Comparison of ENCODE assay signal across 10 cellular contexts in genomic region chr19:35931874-35932202, GRCh38. TPM values are rescaled to one million over a fixed set of nuclear protein-coding genes. Genes with fewer than 3 reads are reported as not detected.
A peak's percentile ranks its signal among the peaks of the same experiment; 100 is the strongest.
DNase-seq lines count a peak whose midpoint lies in the region; ATAC-seq lines count a peak whose summit lies in the region.
"Had no signal": no experiment of that assay in that cellular context is flagged by ENCODE, and none has a peak within 500 bp of the region (broad histone marks: within the 10 kb centered on the region; RNA-seq: fewer than 3 reads in every experiment).

No MANE protein-coding gene starts in this region.

- peak overlapping the region in 7 of 8 donors; percentile 31 to 98 (median 74) for H3K27ac Mint-ChIP-seq in CD8-positive, alpha-beta memory T cell
- H3K27ac Mint-ChIP-seq in activated T-helper 2 cell treated with anti-CD3 and anti-CD28 coated beads, Interferon-gamma antibody, Interleukin-2, Interleukin-4, amounts not matched to agents 10 μg/mL and 5 μg/mL and 100 μg/mL, durations not matched to agents 14 hours and 24 hours and 36 hours, result peak overlapping the region; percentile 47
- peak overlapping the region; percentile 81 to 82 for H3K27ac Mint-ChIP-seq in natural killer cell treated with Interleukin-12 subunit alpha and Interleukin-12 subunit beta and Interleukin-15 and Interleukin-18, amount 100 ng/mL, for 72 hours

- POLR2A ChIA-PET in CD8-positive, alpha-beta memory T cell (lab: Charles Lee), result interaction anchor here (0.6 to 1.4 kb wide), 4 partner anchors 10 to 34 kb away, joined by 3 to 16 read pairs (median 4); no protein-coding TSS in a partner anchor

- no peaks in the 10 kb centered on the region for H3K36me3 ChIP-seq in CD8-positive, alpha-beta memory T cell (ENCODE audit: insufficient read depth, low read length)
- H3K36me3 ChIP-seq: heart left ventricle, ovary had no signal

- peaks cover 0 to 2% (median 0%) of the 10 kb centered on the region in 5 donors for H3K9me3 Mint-ChIP-seq in CD8-positive, alpha-beta memory T cell
- no peaks in the 10 kb centered on the region for H3K9me3 Mint-ChIP-seq in activated T-helper 2 cell treated with anti-CD3 and anti-CD28 coated beads, Interferon-gamma antibody, Interleukin-2, Interleukin-4, amounts not matched to agents 10 μg/mL and 5 μg/mL and 100 μg/mL, durations not matched to agents 14 hours and 24 hours and 36 hours
- no peaks in the 10 kb centered on the region for H3K9me3 Mint-ChIP-seq in natural killer cell treated with Interleukin-12 subunit alpha and Interleukin-12 subunit beta and Interleukin-15 and Interleukin-18, amount 100 ng/mL, for 72 hours

- H3K4me3 Mint-ChIP-seq in CD8-positive, alpha-beta memory T cell, result peak overlapping the region in 3 of 7 donors; percentile 64 to 72 (median 70)
- H3K4me3 Mint-ChIP-seq in activated T-helper 2 cell treated with anti-CD3 and anti-CD28 coated beads, Interferon-gamma antibody, Interleukin-2, Interleukin-4, amounts not matched to agents 10 μg/mL and 5 μg/mL and 100 μg/mL, durations not matched to agents 14 hours and 24 hours and 36 hours (ENCODE audit: low read depth), result peak overlapping the region; percentile 51
- peak overlapping the region; percentile 32 for H3K4me3 Mint-ChIP-seq in natural killer cell treated with Interleukin-12 subunit alpha and Interleukin-12 subunit beta and Interleukin-15 and Interleukin-18, amount 100 ng/mL, for 72 hours

- H3K27me3 Mint-ChIP-seq in CD8-positive, alpha-beta memory T cell, result peaks cover 0 to 1% of the 10 kb centered on the region in 2 donors
- H3K27me3 Mint-ChIP-seq in activated T-helper 2 cell treated with anti-CD3 and anti-CD28 coated beads, Interferon-gamma antibody, Interleukin-2, Interleukin-4, amounts not matched to agents 10 μg/mL and 5 μg/mL and 100 μg/mL, durations not matched to agents 14 hours and 24 hours and 36 hours (ENCODE audit: low read depth), result no peaks in the 10 kb centered on the region
- H3K27me3 Mint-ChIP-seq in natural killer cell treated with Interleukin-12 subunit alpha and Interleukin-12 subunit beta and Interleukin-15 and Interleukin-18, amount 100 ng/mL, for 72 hours, result peaks cover 4 to 6% of the 10 kb centered on the region in 2 donors

- H3K27me3 ChIP-seq in CD8-positive, alpha-beta memory T cell (ENCODE audit: insufficient read depth, low read length, poor library complexity, severe bottlenecking), result no peaks in the 10 kb centered on the region
- H3K27me3 ChIP-seq: ovary had no signal

- CTCF ChIA-PET in CD8-positive, alpha-beta memory T cell (lab: Charles Lee), result interaction anchor here (0.7 to 7.0 kb wide), 12 partner anchors 11 to 157 kb away, joined by 3 to 104 read pairs (median 5); partner anchors contain the start of gene ARHGAP33

- H3K27ac ChIP-seq in CD8-positive, alpha-beta memory T cell (ENCODE audit: low read depth, low read length), result no peak overlapping the region

- peaks cover 29 to 49% (median 49%) of the 10 kb centered on the region in 3 donors for H3K4me1 Mint-ChIP-seq in CD8-positive, alpha-beta memory T cell
- peaks cover 24% of the 10 kb centered on the region for H3K4me1 Mint-ChIP-seq in activated T-helper 2 cell treated with anti-CD3 and anti-CD28 coated beads, Interferon-gamma antibody, Interleukin-2, Interleukin-4, amounts not matched to agents 10 μg/mL and 5 μg/mL and 100 μg/mL, durations not matched to agents 14 hours and 24 hours and 36 hours (ENCODE audit: low read depth)
- peaks cover 27 to 34% of the 10 kb centered on the region in 2 donors for H3K4me1 Mint-ChIP-seq in natural killer cell treated with Interleukin-12 subunit alpha and Interleukin-12 subunit beta and Interleukin-15 and Interleukin-18, amount 100 ng/mL, for 72 hours (ENCODE audit: low read depth in 2 of 2)

- H3K4me3 ChIP-seq in CD8-positive, alpha-beta memory T cell (ENCODE audit: low read length), result no peak overlapping the region
- H3K4me3 ChIP-seq: ovary had no signal

- intact Hi-C loops in activated T-helper 2 cell treated with anti-CD3 and anti-CD28 coated beads, Interferon-gamma antibody, Interleukin-2, Interleukin-4, amounts not matched to agents 10 μg/mL and 5 μg/mL and 100 μg/mL, durations not matched to agents 14 hours and 24 hours and 36 hours (cut with micrococcal nuclease), result loop anchor here (1.0 to 5.0 kb wide), 7 partner anchors 33 to 285 kb away; partner anchors contain the start of genes COX6B1 and PROSER3

- H3K4me1 ChIP-seq in CD8-positive, alpha-beta memory T cell (ENCODE audit: insufficient read depth, low read length), result peaks cover 57% of the 10 kb centered on the region

- peaks cover 0 to 2% (median 0%) of the 10 kb centered on the region in 3 donors for H3K36me3 Mint-ChIP-seq in CD8-positive, alpha-beta memory T cell
- no peaks in the 10 kb centered on the region for H3K36me3 Mint-ChIP-seq in activated T-helper 2 cell treated with anti-CD3 and anti-CD28 coated beads, Interferon-gamma antibody, Interleukin-2, Interleukin-4, amounts not matched to agents 10 μg/mL and 5 μg/mL and 100 μg/mL, durations not matched to agents 14 hours and 24 hours and 36 hours (ENCODE audit: low read depth)
- no peaks in the 10 kb centered on the region for H3K36me3 Mint-ChIP-seq in natural killer cell treated with Interleukin-12 subunit alpha and Interleukin-12 subunit beta and Interleukin-15 and Interleukin-18, amount 100 ng/mL, for 72 hours

- ATAC-seq in HG03139 (IDR thresholded peaks at IDR 0.05; ENCODE audit: unreplicated experiment) (peak; percentile 2), HG02981 (IDR thresholded peaks at IDR 0.05; ENCODE audit: unreplicated experiment) (no peak)
- no peak for ATAC-seq in natural killer cell treated with Interleukin-12 subunit alpha and Interleukin-12 subunit beta and Interleukin-15 and Interleukin-18, amount 100 ng/mL, for 72 hours

- DNase-seq in CD8-positive, alpha-beta memory T cell, result no peak
- no peak for DNase-seq in activated T-helper 2 cell treated with anti-CD3 and anti-CD28 coated beads, Interferon-gamma antibody, Interleukin-2, Interleukin-4, amounts not matched to agents 10 μg/mL and 5 μg/mL and 100 μg/mL, durations not matched to agents 14 hours and 24 hours and 36 hours (ENCODE audit: low spot score)
- DNase-seq in natural killer cell treated with Interleukin-12 subunit alpha and Interleukin-12 subunit beta and Interleukin-15 and Interleukin-18, amount 100 ng/mL, for 72 hours (ENCODE audit: low spot score), result no peak
- no peak for DNase-seq in activated CD4-positive, CD25-positive, alpha-beta regulatory T cell treated with anti-CD3 and anti-CD28 coated beads, Interleukin-2, amount 50 U/mL, for 72 hours
- no peak for DNase-seq in activated CD4-positive, alpha-beta T cell treated with anti-CD3 and anti-CD28 coated beads, Interleukin-2, amount 50 U/mL, for 4 hours
- no peak for DNase-seq in AG20443 (ENCODE audit: low spot score)

- no peaks in the 10 kb centered on the region for H3K9me3 ChIP-seq in CD8-positive, alpha-beta memory T cell (ENCODE audit: low read length)
- H3K9me3 ChIP-seq: heart left ventricle, ovary had no signal

RNA-seq across cellular contexts. Expression of gene LRFN3, which starts 4.3 kb away (rescaled TPM):
- 10 to 100 TPM; 12.4 to 12.5 TPM for total RNA-seq in CD8-positive, alpha-beta memory T cell
- polyA plus RNA-seq in CD8-positive, alpha-beta memory T cell, result 3.0 TPM
- total RNA-seq in activated T-helper 2 cell treated with anti-CD3 and anti-CD28 coated beads, Interferon-gamma antibody, Interleukin-2, Interleukin-4, amounts not matched to agents 10 μg/mL and 5 μg/mL and 100 μg/mL, durations not matched to agents 14 hours and 24 hours and 36 hours, result 10.7 and 10.8 TPM in 2 replicates
- 10 to 100 TPM in 1 of 2 donors, 1 to 10 TPM in 1; 4.6 to 10.6 TPM for total RNA-seq in natural killer cell treated with Interleukin-12 subunit alpha and Interleukin-12 subunit beta and Interleukin-15 and Interleukin-18, amount 100 ng/mL, for 72 hours

RNA-seq across cellular contexts. Expression of gene TYROBP, which starts 23.7 kb away (rescaled TPM):
- total RNA-seq in CD8-positive, alpha-beta memory T cell, result 1 to 10 TPM; 6.4 to 6.8 TPM
- 96.2 TPM for polyA plus RNA-seq in CD8-positive, alpha-beta memory T cell
- total RNA-seq in activated T-helper 2 cell treated with anti-CD3 and anti-CD28 coated beads, Interferon-gamma antibody, Interleukin-2, Interleukin-4, amounts not matched to agents 10 μg/mL and 5 μg/mL and 100 μg/mL, durations not matched to agents 14 hours and 24 hours and 36 hours, result 0.39 TPM in 1 of 2 replicates, not detected in the other
- 100 to 1,000 TPM in 1 of 2 donors, 10 to 100 TPM in 1; 65.3 to 235 TPM for total RNA-seq in natural killer cell treated with Interleukin-12 subunit alpha and Interleukin-12 subunit beta and Interleukin-15 and Interleukin-18, amount 100 ng/mL, for 72 hours

RNA-seq across cellular contexts. Expression of gene HCST, which starts 29.5 kb away (rescaled TPM):
- total RNA-seq in CD8-positive, alpha-beta memory T cell, result 10 to 100 TPM; 53.4 to 60.1 TPM
- 1,883 TPM for polyA plus RNA-seq in CD8-positive, alpha-beta memory T cell
- total RNA-seq in activated T-helper 2 cell treated with anti-CD3 and anti-CD28 coated beads, Interferon-gamma antibody, Interleukin-2, Interleukin-4, amounts not matched to agents 10 μg/mL and 5 μg/mL and 100 μg/mL, durations not matched to agents 14 hours and 24 hours and 36 hours, result 53.9 and 57.2 TPM in 2 replicates
- 100 to 1,000 TPM; 154 to 228 TPM for total RNA-seq in natural killer cell treated with Interleukin-12 subunit alpha and Interleukin-12 subunit beta and Interleukin-15 and Interleukin-18, amount 100 ng/mL, for 72 hours

RNA-seq across cellular contexts. Expression of gene NFKBID, which starts 31.5 kb away (rescaled TPM):
- 10 to 100 TPM; 63.3 to 66.5 TPM for total RNA-seq in CD8-positive, alpha-beta memory T cell
- polyA plus RNA-seq in CD8-positive, alpha-beta memory T cell, result 3.0 TPM
- 109 and 117 TPM in 2 replicates for total RNA-seq in activated T-helper 2 cell treated with anti-CD3 and anti-CD28 coated beads, Interferon-gamma antibody, Interleukin-2, Interleukin-4, amounts not matched to agents 10 μg/mL and 5 μg/mL and 100 μg/mL, durations not matched to agents 14 hours and 24 hours and 36 hours
- total RNA-seq in natural killer cell treated with Interleukin-12 subunit alpha and Interleukin-12 subunit beta and Interleukin-15 and Interleukin-18, amount 100 ng/mL, for 72 hours, result 10 to 100 TPM; 54.4 to 68.7 TPM

Comparison
In these comparisons a context has a peak if more than half of its experiments do, and no peak if none do; other contexts are left out.
1. RNA of gene TYROBP, which starts 23.7 kb away (total RNA-seq): 65.3 to 235 TPM in natural killer cell treated with Interleukin-12 subunit alpha and Interleukin-12 subunit beta and Interleukin-15 and Interleukin-18, amount 100 ng/mL, for 72 hours; 6.4 to 6.8 TPM in CD8-positive, alpha-beta memory T cell and 0.39 TPM in activated T-helper 2 cell treated with anti-CD3 and anti-CD28 coated beads, Interferon-gamma antibody, Interleukin-2, Interleukin-4, amounts not matched to agents 10 μg/mL and 5 μg/mL and 100 μg/mL, durations not matched to agents 14 hours and 24 hours and 36 hours; every median in the first group is over 4 times any median in the second.
2. Peak in every context shown above with its lines, with median percentiles within 50 percentile points of each other: H3K27ac Mint-ChIP-seq.